ENCODE assay signal across 8 cellular contexts in genomic region chr14:92747701-92748258, GRCh38. TPM values are rescaled to one million over a fixed set of nuclear protein-coding genes. Genes with fewer than 3 reads are reported as not detected.
A peak's percentile ranks its signal among the peaks of the same experiment; 100 is the strongest.
DNase-seq lines count a peak whose midpoint lies in the region; ATAC-seq, FAIRE-seq and TF ChIP-seq lines count a peak whose summit lies in the region.

No MANE protein-coding gene starts in this region.

- no peak for FAIRE-seq in H1 (lab: Jason Lieb, UNC)

- H3K27me3 Mint-ChIP-seq in T-helper 2 cell treated with Interferon-gamma antibody and Interleukin-4, amounts not matched to agents 5 μg/mL and 100 μg/mL, for 36 hours (ENCODE audit: low read depth) = peaks cover 68% of the 10 kb centered on the region

- H3K9me3 ChIP-seq in NT2/D1 (ENCODE audit: insufficient read depth, low read length) (no peaks in the 10 kb centered on the region), H1 (ENCODE audit: insufficient read depth in 2 of 2, low read depth in 1 of 2, low read length in 1 of 2) (no peaks in the 10 kb centered on the region), mucosa of stomach (ENCODE audit: control insufficient read depth, low read length) (no peaks in the 10 kb centered on the region)

- peaks cover 1% of the 10 kb centered on the region for H3K36me3 Mint-ChIP-seq in T-helper 2 cell treated with Interferon-gamma antibody and Interleukin-4, amounts not matched to agents 5 μg/mL and 100 μg/mL, for 36 hours (ENCODE audit: low read depth)

- H4K20me1 ChIP-seq in H1 (replicated peaks in 1 of 2; ENCODE audit: control insufficient read depth in 1 of 2, insufficient read depth in 2 of 2, low read length in 2 of 2) = no peaks in the 10 kb centered on the region

- no peak overlapping the region; the same call in 1 of the 2 replicates for H2AK5ac ChIP-seq in H1 (ENCODE audit: low read depth, low read length)

- peaks cover 0 to 21% of the 10 kb centered on the region in 2 experiments; a peak in 3 of 4 replicates for H3K79me2 ChIP-seq in H1 (ENCODE audit: control insufficient read depth in 1 of 2, insufficient read depth in 2 of 2, low read length in 2 of 2)

- peak overlapping the region; percentile 72 for H3K4me3 Mint-ChIP-seq in T-helper 2 cell treated with Interferon-gamma antibody and Interleukin-4, amounts not matched to agents 5 μg/mL and 100 μg/mL, for 36 hours

- DNase-seq in T-helper 2 cell treated with Interferon-gamma antibody and Interleukin-4, amounts not matched to agents 5 μg/mL and 100 μg/mL, for 36 hours (ENCODE audit: low spot score) = no peak
- no peak for DNase-seq in T-helper 2 cell
- no peak for DNase-seq in NT2/D1 (ENCODE audit: low read depth, low spot score)
- DNase-seq in H1 (ENCODE audit: low read depth in 1 of 2, low spot score in 2 of 2) = no peak

- WGBS in H1 (ENCODE audit: extremely low coverage in 1 of 2, insufficient coverage in 1 of 2, insufficient read length in 1 of 2, insufficient replicate concordance in 2 of 2, low coverage in 1 of 2, low lambda C conversion rate in 2 of 2, missing lambda C conversion rate in 1 of 2), 2 experiments = 17% methylated on average over 16 of the region's 16 CpGs; no CpG with 5 or more reads in 1 of the 2 experiments

- H3K27ac Mint-ChIP-seq in T-helper 2 cell treated with Interferon-gamma antibody and Interleukin-4, amounts not matched to agents 5 μg/mL and 100 μg/mL, for 36 hours = no peak overlapping the region

- no peak overlapping the region for H2BK20ac ChIP-seq in H1 (ENCODE audit: low read length)

- no peak overlapping the region for H3K23ac ChIP-seq in H1 (ENCODE audit: insufficient read length)

- peak overlapping the region; percentile 84 to 88 for H3K4me2 ChIP-seq in H1 (ENCODE audit: insufficient read depth in 1 of 2, low read depth in 2 of 2, low read length in 2 of 2)

- no peak for TF ChIP-seq CTCF in H1 (IDR thresholded peaks at IDR 0.05; ENCODE audit: control extremely low read depth in 1 of 3, insufficient read depth in 1 of 3, low read depth in 1 of 3, low read length in 3 of 3)

- H2BK120ac ChIP-seq in H1 (replicated peaks; ENCODE audit: low read depth, low read length) = no peak overlapping the region

- no peak for TF ChIP-seq POLR2A in H1 (IDR thresholded peaks at IDR 0.05; ENCODE audit: control extremely low read depth in 1 of 2, low read depth in 2 of 2, low read length in 2 of 2)

- POLR2A ChIA-PET in H1 (lab: Charles Lee; ENCODE audit: partially characterized antibody) = interaction anchor here (0.9 to 2.4 kb wide), 8 partner anchors 8 to 50 kb away, joined by 3 to 19 read pairs (median 4); partner anchors contain the start of gene GOLGA5

- CTCF ChIA-PET in H1 (lab: Charles Lee; ENCODE audit: partially characterized antibody) = interaction anchor here (0.6 to 1.5 kb wide), 5 partner anchors 8 to 1155 kb away, joined by 3 to 4 read pairs (median 3); no protein-coding TSS in a partner anchor

- peaks cover 6% of the 10 kb centered on the region; the same call in 1 of the 2 replicates for H3K23me2 ChIP-seq in H1 (ENCODE audit: low read depth, low read length)

- TF ChIP-seq EP300 in H1 (IDR thresholded peaks at IDR 0.05; ENCODE audit: borderline replicate concordance in 1 of 2, low read depth in 2 of 2, low read length in 2 of 2) = no peak

- no peak overlapping the region for H3K27ac ChIP-seq in H1 (ENCODE audit: low read depth, low read length)

- no peak for ATAC-seq in HG03439 (IDR thresholded peaks at IDR 0.05; ENCODE audit: unreplicated experiment)
- ATAC-seq in GM21423 (IDR thresholded peaks at IDR 0.05; ENCODE audit: unreplicated experiment) = no peak
- no peak for ATAC-seq in GM18861 (IDR thresholded peaks at IDR 0.05; ENCODE audit: unreplicated experiment)

- H2BK12ac ChIP-seq in H1 (ENCODE audit: low read depth, low read length) = no peak overlapping the region

- H3K4me3 ChIP-seq in NT2/D1 (ENCODE audit: insufficient read length, low read depth) = peak overlapping the region; percentile 78
- H3K4me3 ChIP-seq in H1 (ENCODE audit: extremely low read depth in 1 of 4, insufficient read depth in 2 of 4, low read depth in 3 of 4, low read length in 4 of 4) = peak overlapping the region; percentile 74 to 90 (median 81)
- H3K4me3 ChIP-seq in mucosa of stomach (ENCODE audit: low read length) = peak overlapping the region; percentile 74

- no peak overlapping the region; the same call in 1 of the 2 replicates for H2BK5ac ChIP-seq in H1 (ENCODE audit: low read depth, low read length)

- peak overlapping the region; percentile 40 for H4K91ac ChIP-seq in H1 (replicated peaks; ENCODE audit: insufficient read length, low read length)

- no peaks in the 10 kb centered on the region for H3K79me1 ChIP-seq in H1 (ENCODE audit: low read depth, low read length)

- TF ChIP-seq RAD21 in H1 (IDR thresholded peaks at IDR 0.05 in 1 of 2, conservative IDR thresholded peaks at IDR 0.05 in 1 of 2; ENCODE audit: low read depth in 2 of 2, low read length in 2 of 2) = no peak

- 0 out of 2 replicates have a peak overlapping the region, but pooled peaks have one; percentile 36 for H2AFZ ChIP-seq in H1 (ENCODE audit: low read length)

- H3K27me3 ChIP-seq in NT2/D1 (ENCODE audit: insufficient read depth, insufficient read length) = no peaks in the 10 kb centered on the region
- H3K27me3 ChIP-seq in H1 (replicated peaks in 1 of 4; ENCODE audit: control insufficient read depth in 3 of 4, extremely low read depth in 1 of 4, insufficient read depth in 3 of 4, low read length in 3 of 4) = peaks cover 0 to 3% (median 0%) of the 10 kb centered on the region in 4 experiments; a peak in 2 of 7 replicates
- no peaks in the 10 kb centered on the region for H3K27me3 ChIP-seq in mucosa of stomach (ENCODE audit: control insufficient read depth, insufficient read depth, low read length)

- H3K36me3 ChIP-seq in NT2/D1 (ENCODE audit: insufficient read depth, insufficient read length, low read length) (peaks cover under 1% of the 10 kb centered on the region), H1 (ENCODE audit: control insufficient read depth in 2 of 4, insufficient read depth in 4 of 4, low read length in 3 of 4) (no peaks in the 10 kb centered on the region), mucosa of stomach (ENCODE audit: control insufficient read depth, insufficient read depth, low read length) (no peaks in the 10 kb centered on the region)

- H4K8ac ChIP-seq in H1 (ENCODE audit: extremely low read depth, insufficient read depth, low read length) = peak overlapping the region; percentile 90; the same call in 1 of the 2 replicates

- H3K4me1 ChIP-seq in NT2/D1 (ENCODE audit: insufficient read depth, insufficient read length) (peaks cover 3% of the 10 kb centered on the region), H1 (replicated peaks in 1 of 4; ENCODE audit: control insufficient read depth in 3 of 4, insufficient read depth in 4 of 4, low read length in 3 of 4) (peaks cover 0 to 3% (median 2%) of the 10 kb centered on the region in 4 experiments; a peak in 2 of 7 replicates), mucosa of stomach (ENCODE audit: control insufficient read depth, insufficient read depth, low read length) (peaks cover 10% of the 10 kb centered on the region)

- H3K18ac ChIP-seq in H1 (ENCODE audit: extremely low read depth, low read length) = no peak overlapping the region

- H3K9ac ChIP-seq in NT2/D1 (ENCODE audit: insufficient read length, low read depth) (peak overlapping the region; percentile 77), H1 (replicated peaks in 1 of 4; ENCODE audit: extremely low read depth in 1 of 4, low read depth in 3 of 4, low read length in 3 of 4) (peak overlapping the region in 3 of 4 experiments; percentile 58 to 85 (median 60); a peak in 6 of 7 replicates), mucosa of stomach (ENCODE audit: low read length) (peak overlapping the region; percentile 90)

- peaks cover 21% of the 10 kb centered on the region for H3K4me1 Mint-ChIP-seq in T-helper 2 cell treated with Interferon-gamma antibody and Interleukin-4, amounts not matched to agents 5 μg/mL and 100 μg/mL, for 36 hours (ENCODE audit: low read depth)

- no peak overlapping the region for H2BK15ac ChIP-seq in H1 (ENCODE audit: low read length)

- H3K56ac ChIP-seq in H1 (replicated peaks; ENCODE audit: insufficient read length, low read depth, low read length) = no peak overlapping the region

- peak overlapping the region; percentile 90 for H3K4ac ChIP-seq in H1 (replicated peaks; ENCODE audit: insufficient read length, low read depth, low read length)

- no peaks in the 10 kb centered on the region for H3K9me3 Mint-ChIP-seq in T-helper 2 cell treated with Interferon-gamma antibody and Interleukin-4, amounts not matched to agents 5 μg/mL and 100 μg/mL, for 36 hours

- peak overlapping the region; percentile 10 for H4K5ac ChIP-seq in H1 (ENCODE audit: insufficient read length, low read depth, low read length)

- H3K14ac ChIP-seq in H1 (ENCODE audit: insufficient read length) = no peak overlapping the region

TF ChIP-seq in H1, 55 proteins besides CTCF, POLR2A, EP300 and RAD21 (continues in another document):
- TF ChIP-seq CBX5 (IDR thresholded peaks at IDR 0.05; ENCODE audit: low read depth, low read length) (no peak), SIRT6 (IDR thresholded peaks at IDR 0.05; ENCODE audit: low read length) (no peak), E2F6 (IDR thresholded peaks at IDR 0.05) (no peak)

RNA-seq across cellular contexts. Expression of gene LGMN, which starts 0.6 kb away (rescaled TPM):
- 57.4 and 57.9 TPM in 2 replicates for total RNA-seq in H1 (2021; fragmentation: NEBNext Ultra II Directional; extraction: Animal tissue kit (Norgen Biotek cat#: 25700))
- 83.4 and 89.6 TPM in 2 replicates for polyA plus RNA-seq in H1 (2011; rRNA removed)
- polyA plus RNA-seq in H1 (2011; cell fraction: cytosol; rRNA removed) = 114 TPM
- polyA plus RNA-seq in H1 (2011; cell fraction: nucleus; rRNA removed) = 95.3 TPM
- polyA plus RNA-seq in H1 (2012, experiment 1 of 2) = 52.3 to 77.7 TPM (median 65.0 TPM) in 4 replicates
- polyA plus RNA-seq in H1 (2012, experiment 2 of 2) = 49.0 TPM
- polyA plus RNA-seq in H1 (2013, experiment 1 of 2) = 108 TPM
- 103 TPM for polyA plus RNA-seq in H1 (2013, experiment 2 of 2)
- 66.7 and 85.0 TPM in 2 replicates for polyA minus RNA-seq in H1 (2011; rRNA and poly(A)+ RNA removed)
- polyA minus RNA-seq in H1 (2011; cell fraction: cytosol; rRNA and poly(A)+ RNA removed) = 30.8 TPM
- 32.2 TPM for polyA minus RNA-seq in H1 (2011; cell fraction: nucleus; rRNA and poly(A)+ RNA removed)

RNA-seq across cellular contexts. Expression of gene GOLGA5, which starts 46.3 kb away (rescaled TPM):
- 23.2 and 25.4 TPM in 2 replicates for total RNA-seq in H1 (2021; fragmentation: NEBNext Ultra II Directional; extraction: Animal tissue kit (Norgen Biotek cat#: 25700))
- polyA plus RNA-seq in H1 (2011; rRNA removed) = 7.9 and 13.0 TPM in 2 replicates
- polyA plus RNA-seq in H1 (2011; cell fraction: cytosol; rRNA removed) = 17.2 TPM
- polyA plus RNA-seq in H1 (2011; cell fraction: nucleus; rRNA removed) = 8.0 TPM
- 14.0 to 21.9 TPM (median 17.0 TPM) in 4 replicates for polyA plus RNA-seq in H1 (2012, experiment 1 of 2)
- polyA plus RNA-seq in H1 (2012, experiment 2 of 2) = 2.8 TPM
- polyA plus RNA-seq in H1 (2013, experiment 1 of 2) = 23.4 TPM
- polyA plus RNA-seq in H1 (2013, experiment 2 of 2) = 24.1 TPM
- 10.2 and 12.5 TPM in 2 replicates for polyA minus RNA-seq in H1 (2011; rRNA and poly(A)+ RNA removed)
- polyA minus RNA-seq in H1 (2011; cell fraction: cytosol; rRNA and poly(A)+ RNA removed) = 12.0 TPM
- polyA minus RNA-seq in H1 (2011; cell fraction: nucleus; rRNA and poly(A)+ RNA removed) = 14.0 TPM
